Comparison of ENCODE assay signal across 27 cellular contexts in the genomic region with DNA sequence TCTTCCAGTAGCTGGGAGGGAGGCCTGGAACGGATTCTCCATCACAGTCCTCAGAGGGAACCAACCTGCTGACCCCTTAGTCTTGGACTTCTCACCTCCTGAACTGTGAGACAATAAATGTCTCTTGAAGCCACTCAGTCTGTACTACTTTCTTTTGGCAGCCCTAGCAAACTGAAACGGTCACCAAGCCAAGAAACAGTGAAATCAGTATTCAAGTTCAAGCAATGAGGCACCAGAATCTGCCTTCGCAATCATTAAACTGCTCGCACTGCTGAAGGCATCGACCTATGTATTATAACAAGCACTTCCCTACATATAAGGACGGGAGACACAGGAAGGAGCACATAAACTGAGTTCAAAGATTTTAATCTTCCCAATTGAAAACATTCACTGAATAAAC.
"Had no signal": no experiment of that assay in that cellular context is flagged by ENCODE, and none has a peak within 500 bp of the region (broad histone marks: within the 10 kb centered on the region; RNA-seq: fewer than 3 reads in every experiment).

No MANE protein-coding gene starts in this region.

- H3K4me1 Mint-ChIP-seq: immature natural killer cell; memory B cell; naive thymus-derived CD4-positive, alpha-beta T cell; stimulated activated memory B cell treated with anti-CD40 and anti-IgM and Interleukin-4, amounts not matched to agents 10 μg/mL and 1 μg/mL and 100 μg/mL, for 72 hours had no signal

- DNase-seq: dermis blood vessel endothelial cell; effector memory CD4-positive, alpha-beta T cell; esophagus squamous epithelium; hypothalamus; immature natural killer cell; islet precursor cell; kidney glomerular epithelial cell; left colon; left ventricle myocardium superior; lower lobe of right lung; midbrain; naive thymus-derived CD4-positive, alpha-beta T cell; nephron progenitor cell; pancreas; right lobe of liver; stimulated activated CD4-positive, alpha-beta T cell treated with anti-CD3 and anti-CD28 coated beads, Interleukin-2, amount 100 ng/mL, for 24 hours; stimulated activated CD4-positive, alpha-beta T cell treated with anti-CD3 and anti-CD28 coated beads, Interleukin-4, amount 100 ng/mL, for 4 hours; stimulated activated naive CD8-positive, alpha-beta T cell treated with anti-CD3 and anti-CD28 coated beads, Interleukin-15, Interleukin-2, amounts not matched to agents 100 U/mL and 50 U/mL, for 24 hours; substantia nigra; testis; tibial artery had no signal

- H3K27ac ChIP-seq: coronary artery, esophagus squamous epithelium, lower lobe of right lung, neutrophil, pancreas, right lobe of liver, testis, tibial artery had no signal

- H3K4me3 ChIP-seq: coronary artery, esophagus squamous epithelium, lower lobe of right lung, pancreas, right lobe of liver, testis, tibial artery had no signal

- H3K36me3 Mint-ChIP-seq: immature natural killer cell; memory B cell; naive thymus-derived CD4-positive, alpha-beta T cell; stimulated activated memory B cell treated with anti-CD40 and anti-IgM and Interleukin-4, amounts not matched to agents 10 μg/mL and 1 μg/mL and 100 μg/mL, for 72 hours; type B pancreatic cell had no signal

- H3K27me3 ChIP-seq: esophagus squamous epithelium, neutrophil, pancreas, right lobe of liver, testis, tibial artery had no signal

- ATAC-seq: left colon; left ventricle myocardium superior; lower lobe of right lung; naive thymus-derived CD4-positive, alpha-beta T cell; pancreas; right lobe of liver; stimulated activated memory B cell treated with anti-CD40 and anti-IgM and Interleukin-4, amounts not matched to agents 10 μg/mL and 1 μg/mL and 100 μg/mL, for 72 hours; stimulated activated naive CD8-positive, alpha-beta T cell treated with anti-CD3 and anti-CD28 coated beads, Interleukin-15, Interleukin-2, amounts not matched to agents 100 U/mL and 50 U/mL, for 24 hours had no signal

- H3K9me3 Mint-ChIP-seq: memory B cell; nephron progenitor cell; stimulated activated memory B cell treated with anti-CD40 and anti-IgM and Interleukin-4, amounts not matched to agents 10 μg/mL and 1 μg/mL and 100 μg/mL, for 72 hours; type B pancreatic cell had no signal

- H3K9me3 ChIP-seq: esophagus squamous epithelium, lower lobe of right lung, neutrophil, pancreas, right lobe of liver, testis, tibial artery had no signal

- H3K36me3 ChIP-seq: esophagus squamous epithelium, lower lobe of right lung, neutrophil, pancreas, right lobe of liver, tibial artery had no signal

- H3K27ac Mint-ChIP-seq: immature natural killer cell; memory B cell; naive thymus-derived CD4-positive, alpha-beta T cell; nephron progenitor cell; progenitor cell of endocrine pancreas; stimulated activated memory B cell treated with anti-CD40 and anti-IgM and Interleukin-4, amounts not matched to agents 10 μg/mL and 1 μg/mL and 100 μg/mL, for 72 hours had no signal

- H3K4me3 Mint-ChIP-seq: immature natural killer cell; memory B cell; naive thymus-derived CD4-positive, alpha-beta T cell; nephron progenitor cell; stimulated activated memory B cell treated with anti-CD40 and anti-IgM and Interleukin-4, amounts not matched to agents 10 μg/mL and 1 μg/mL and 100 μg/mL, for 72 hours; type B pancreatic cell had no signal

- H3K4me1 ChIP-seq: esophagus squamous epithelium, lower lobe of right lung, pancreas, right lobe of liver, testis, tibial artery had no signal

- H3K27me3 Mint-ChIP-seq: progenitor cell of endocrine pancreas, type B pancreatic cell had no signal
